8 cellular contexts compared by ENCODE assay signal in genomic region chr17:81222906-81223757, GRCh38. TPM values are rescaled to one million over a fixed set of nuclear protein-coding genes. Genes with fewer than 3 reads are reported as not detected.
A peak's percentile ranks its signal among the peaks of the same experiment; 100 is the strongest.
DNase-seq lines count a peak whose midpoint lies in the region; ATAC-seq, FAIRE-seq and TF ChIP-seq lines count a peak whose summit lies in the region.

Gene CEP131, minus strand, starts transcription at chr17:81222965. Its CDS starts 2,909 bp downstream, at chr17:81220056.

- peak within 1 kb of the TSS; percentile 63 to 91 (median 87) for H3K4me3 ChIP-seq in HepG2 (replicated peaks in 1 of 3; ENCODE audit: insufficient read depth in 1 of 3, low read depth in 2 of 3, low read length in 3 of 3)

- H3K27ac Mint-ChIP-seq in CD14-positive monocyte = peak within 1 kb of the TSS; percentile 70 to 91 (median 86)

- TF ChIP-seq CTCF in CD14-positive monocyte (IDR thresholded peaks at IDR 0.05) (no peak), HepG2 (CRISPR knock-in tag; IDR thresholded peaks at IDR 0.05) (0 out of 2 replicates have a peak, but pooled peaks have one; percentile 14)

- 3% methylated on average over 53 of the region's 79 CpGs for WGBS in HepG2 (ENCODE audit: low lambda C conversion rate)

- POLR2A ChIA-PET in HepG2 (lab: Yijun Ruan, JAX) = interaction anchor here (0.5 to 1.4 kb wide), 26 partner anchors 9 to 676 kb away, joined by 3 to 61 read pairs (median 4); partner anchors contain the start of genes ACTG1, BAHCC1, NDUFAF8 and PVALEF

- no peaks in the 10 kb centered on the region for H3K27me3 ChIP-seq in HepG2 (ENCODE audit: control insufficient read depth in 1 of 2, insufficient read depth in 2 of 2, low read length in 2 of 2)

- BruUV-seq in HepG2 (replicated peaks; lab: Mats Ljungman, UMichigan) = no TSS peak

- H3K9me3 Mint-ChIP-seq in CD14-positive monocyte = peaks cover 0 to 2% (median 0%) of the 10 kb centered on the region in 7 donors

- CTCF ChIA-PET in HepG2 (lab: Yijun Ruan, JAX; ENCODE audit: low intra/inter-chr PET ratio, low total read pairs) = no interaction called here

- intact Hi-C loops in CD14-positive monocyte (cut with micrococcal nuclease) (loop anchor here (1.0 to 10.0 kb wide), 4 partner anchors 16 to 188 kb away; partner anchors contain the start of genes NDUFAF8 (in 2 of the 2), TEPSIN (in 2 of the 2) and BAIAP2 (in 1 of the 2)), HepG2 (cut with micrococcal nuclease; ENCODE audit: unreplicated experiment) (loop anchor here (1.0 to 5.0 kb wide), 2 partner anchors 16 to 81 kb away; partner anchors contain the start of genes NDUFAF8 and TEPSIN)

- H3K4me3 Mint-ChIP-seq in CD14-positive monocyte = peak within 1 kb of the TSS; percentile 78 to 92

- TF ChIP-seq POLR2A in HepG2 (IDR thresholded peaks at IDR 0.05; ENCODE audit: insufficient read depth in 1 of 2, low read depth in 2 of 2, low read length in 2 of 2) = peak; percentile 71 to 97

- H3K4me1 Mint-ChIP-seq in CD14-positive monocyte = peaks cover 32% of the 10 kb centered on the region

- TF ChIP-seq EP300 in HepG2 (IDR thresholded peaks at IDR 0.05; ENCODE audit: low read depth in 2 of 2, low read length in 2 of 2) (no peak), HepG2 (CRISPR knock-in tag; IDR thresholded peaks at IDR 0.05; ENCODE audit: borderline replicate concordance) (peak; percentile 39; the same call in 1 of the 2 replicates)

- H2AFZ ChIP-seq in HepG2 (ENCODE audit: low read length) = no peak within 1 kb of the TSS

- H3K27ac ChIP-seq in HepG2 (ENCODE audit: extremely low read length, insufficient read depth, low read length) = peak within 1 kb of the TSS; percentile 56

- peaks cover 12% of the 10 kb centered on the region for H3K79me2 ChIP-seq in HepG2 (ENCODE audit: insufficient read depth, low read length)

- H3K36me3 Mint-ChIP-seq in CD14-positive monocyte = peaks cover 6 to 15% of the 10 kb centered on the region in 2 donors

- in situ Hi-C loops in HepG2 (cut with HindIII; ENCODE audit: extremely low pct_ligation_motif_present, low pct_unique_long_range_greater_than_20kb) = no loop called here

- no peaks in the 10 kb centered on the region; the same call in 1 of the 2 replicates for H4K20me1 ChIP-seq in HepG2 (ENCODE audit: insufficient read depth, low read length)

- H3K9ac ChIP-seq in HepG2 (ENCODE audit: insufficient read depth, low read depth, low read length) = peak within 1 kb of the TSS; percentile 76

- peak; percentile 99 for DNase-seq in CD14-positive monocyte (ENCODE audit: low spot score)
- peak; percentile 100 for DNase-seq in NCI-H774 (lab: John Stamatoyannopoulos, UW)
- DNase-seq in activated CD4-positive, alpha-beta T cell treated with anti-CD3 and anti-CD28 coated beads, Interleukin-2, amount 50 U/mL, for 4 hours = peak; percentile 100
- DNase-seq in dermis microvascular lymphatic vessel endothelial cell (ENCODE audit: low read depth in 2 of 2) = peak; percentile 94 to 99
- DNase-seq in HepG2 (ENCODE audit: low spot score) = peak; percentile 97
- peak; percentile 100 for DNase-seq in stimulated activated CD4-positive, alpha-beta T cell treated with anti-CD3 and anti-CD28 coated beads, Interleukin-2, amount 100 ng/mL, for 48 hours

- peaks cover 5 to 9% of the 10 kb centered on the region in 2 experiments; a peak in 4 of 5 replicates for H3K36me3 ChIP-seq in HepG2 (replicated peaks in 1 of 2; ENCODE audit: control insufficient read depth in 1 of 2, insufficient read depth in 2 of 2, low read length in 2 of 2)

- peaks cover 32% of the 10 kb centered on the region for H3K4me1 ChIP-seq in HepG2 (ENCODE audit: insufficient read depth, low read length)

- H3K9me3 ChIP-seq in HepG2 (ENCODE audit: low read length) = no peaks in the 10 kb centered on the region

- ATAC-seq in GM19438 (IDR thresholded peaks at IDR 0.05; ENCODE audit: low read depth, unreplicated experiment) (peak; percentile 95), HG03571 (IDR thresholded peaks at IDR 0.05; ENCODE audit: unreplicated experiment) (peak; percentile 87), HepG2 (peak; percentile 97)

- H3K27me3 Mint-ChIP-seq in CD14-positive monocyte (ENCODE audit: low read depth in 3 of 3) = peaks cover 0 to 4% (median 0%) of the 10 kb centered on the region in 3 donors

- FAIRE-seq in HepG2 (lab: Jason Lieb, UNC) = peak; percentile 66

- peak within 1 kb of the TSS; percentile 93 for H3K4me2 ChIP-seq in HepG2 (ENCODE audit: low read depth, low read length)

- TF ChIP-seq RAD21 in HepG2 (CRISPR knock-in tag; IDR thresholded peaks at IDR 0.05) = peak; percentile 15

TF ChIP-seq in HepG2, 621 proteins besides CTCF, POLR2A, EP300 and RAD21 (continues in another document):
- TF ChIP-seq HNRNPUL1 (IDR thresholded peaks at IDR 0.05; ENCODE audit: low read depth, low read length) (no peak), ZNF605 (CRISPR knock-in tag; IDR thresholded peaks at IDR 0.05) (peak; percentile 95), ZNF660 (CRISPR knock-in tag; IDR thresholded peaks at IDR 0.05; ENCODE audit: borderline replicate concordance, low read depth) (0 out of 2 replicates have a peak, but pooled peaks have one; percentile 44), PTBP1 (IDR thresholded peaks at IDR 0.05; ENCODE audit: low read depth, low read length, poor library complexity, severe bottlenecking) (no peak), HNF4G (IDR thresholded peaks at IDR 0.05; ENCODE audit: borderline replicate concordance, low read depth, low read length) (no peak), HNF4G (CRISPR knock-in tag; IDR thresholded peaks at IDR 0.05; ENCODE audit: borderline replicate concordance, low read depth) (no peak), ZFP91 (CRISPR knock-in tag; IDR thresholded peaks at IDR 0.05; ENCODE audit: borderline replicate concordance) (peak; percentile 75), ZBTB46 (CRISPR knock-in tag; IDR thresholded peaks at IDR 0.05; ENCODE audit: borderline replicate concordance) (no peak), HNRNPH1 (optimal IDR thresholded peaks at IDR 0.05; ENCODE audit: low read depth, low read length) (no peak), ZNF768 (CRISPR knock-in tag; IDR thresholded peaks at IDR 0.05) (peak; percentile 23; the same call in 1 of the 2 replicates)

RNA-seq across cellular contexts. Expression of gene CEP131, which starts in this region (rescaled TPM):
- polyA plus RNA-seq in CD14-positive monocyte (1 to 10 TPM in 1 of 2 donors, under 1 TPM in 1; 0.69 to 1.0 TPM), HepG2 (2011; rRNA removed) (5.0 and 5.6 TPM in 2 replicates)
- total RNA-seq in dermis microvascular lymphatic vessel endothelial cell (6.2 and 8.1 TPM in 2 replicates), HepG2 (2016; rRNA removed; fragmentation: Illumina TruSeq; extraction: Trizol) (11.1 and 16.8 TPM in 2 replicates)
- total RNA-seq in HepG2 (2016; cell fraction: cytosol; rRNA removed; fragmentation: Illumina TruSeq; extraction: Trizol; ENCODE audit: low read depth) = 2.2 and 3.5 TPM in 2 replicates
- total RNA-seq in HepG2 (2016; cell fraction: insoluble cytoplasmic fraction; rRNA removed; fragmentation: Illumina TruSeq; extraction: Trizol) = 8.4 and 18.4 TPM in 2 replicates
- 5.8 and 6.2 TPM in 2 replicates for total RNA-seq in HepG2 (2016; cell fraction: membrane; rRNA removed; fragmentation: Illumina TruSeq; extraction: Trizol)
- 10.7 and 12.3 TPM in 2 replicates for total RNA-seq in HepG2 (2016; cell fraction: nucleus; rRNA removed; fragmentation: Illumina TruSeq; extraction: Trizol)
- 3.0 and 5.8 TPM in 2 replicates for polyA plus RNA-seq in HepG2 (2011; cell fraction: cytosol; rRNA removed)
- polyA plus RNA-seq in HepG2 (2011; cell fraction: nucleus; rRNA removed) = 31.7 and 46.2 TPM in 2 replicates
- 6.3 and 6.8 TPM in 2 replicates for polyA plus RNA-seq in HepG2 (2012)
- 2.7 and 3.3 TPM in 2 replicates for polyA plus RNA-seq in HepG2 (2016; cell fraction: cytosol; fragmentation: Illumina TruSeq; extraction: Trizol; ENCODE audit: low read depth)
- 11.8 and 13.5 TPM in 2 replicates for polyA plus RNA-seq in HepG2 (2016; cell fraction: insoluble cytoplasmic fraction; fragmentation: Illumina TruSeq; extraction: Trizol; ENCODE audit: low read depth)
- polyA plus RNA-seq in HepG2 (2016; cell fraction: membrane; fragmentation: Illumina TruSeq; extraction: Trizol; ENCODE audit: low read depth) = 4.3 and 4.6 TPM in 2 replicates
- polyA plus RNA-seq in HepG2 (2016; cell fraction: nucleus; fragmentation: Illumina TruSeq; extraction: Trizol; ENCODE audit: insufficient read depth, low read depth) = 35.7 and 41.4 TPM in 2 replicates
- 4.8 and 5.8 TPM in 2 replicates for polyA minus RNA-seq in HepG2 (2011; rRNA and poly(A)+ RNA removed; ENCODE audit: low replicate concordance)
- 3.0 and 4.2 TPM in 2 replicates for polyA minus RNA-seq in HepG2 (2011; cell fraction: cytosol; rRNA and poly(A)+ RNA removed)
- polyA minus RNA-seq in HepG2 (2011; cell fraction: nucleus; rRNA and poly(A)+ RNA removed) = 7.6 and 8.0 TPM in 2 replicates

Comparison
In these comparisons a context has a peak if more than half of its experiments do, and no peak if none do; other contexts are left out.
1. Peak in every context shown above with its lines: DNase-seq, ATAC-seq, H3K4me3 ChIP-seq and H3K27ac ChIP-seq.